In genomic region chrX:23668335-23668734, GRCh38 we compare ENCODE assay signal across 8 cellular contexts. TPM values are rescaled to one million over a fixed set of nuclear protein-coding genes. Genes with fewer than 3 reads are reported as not detected.
DNase-seq lines count a peak whose midpoint lies in the region; ATAC-seq lines count a peak whose summit lies in the region.

No MANE protein-coding gene starts in this region.

- H2AFZ ChIP-seq in mesenchymal stem cell (ENCODE audit: low read depth, low read length): no peak overlapping the region

- no peaks in the 10 kb centered on the region for H3K9me3 Mint-ChIP-seq in activated naive CD8-positive, alpha-beta T cell treated with anti-CD3 and anti-CD28 coated beads, Interleukin-2, amount 10 ng/mL, durations not matched to agents 7 days and 5 days

- H2BK15ac ChIP-seq in mesenchymal stem cell (ENCODE audit: low read depth, poor library complexity, severe bottlenecking): no peak overlapping the region

- no peak overlapping the region for H3K14ac ChIP-seq in mesenchymal stem cell (ENCODE audit: low read length in 2 of 2)

- no peak for DNase-seq in activated naive CD8-positive, alpha-beta T cell treated with anti-CD3 and anti-CD28 coated beads, Interleukin-2, amount 10 ng/mL, durations not matched to agents 7 days and 5 days
- DNase-seq in mesenchymal stem cell: peak; percentile 9
- DNase-seq in hepatic stellate cell (ENCODE audit: low spot score): no peak
- no peak for DNase-seq in GM19238 (ENCODE audit: insufficient read length, low spot score)

- H3K4me3 ChIP-seq in mesenchymal stem cell (ENCODE audit: insufficient read depth in 1 of 2, low read depth in 1 of 2, low read length in 2 of 2): peak overlapping the region in 1 of 2 experiments; percentile 88

- H2BK12ac ChIP-seq in mesenchymal stem cell (ENCODE audit: low read length in 2 of 2): no peak overlapping the region

- no peak overlapping the region for H2BK120ac ChIP-seq in mesenchymal stem cell (ENCODE audit: low read depth, low read length)

- no peaks in the 10 kb centered on the region for H3K27me3 Mint-ChIP-seq in activated naive CD8-positive, alpha-beta T cell treated with anti-CD3 and anti-CD28 coated beads, Interleukin-2, amount 10 ng/mL, durations not matched to agents 7 days and 5 days

- H3K9me3 ChIP-seq in mesenchymal stem cell (ENCODE audit: control insufficient read depth, low read length): no peaks in the 10 kb centered on the region

- no peak overlapping the region for H4K8ac ChIP-seq in mesenchymal stem cell (ENCODE audit: low read length)

- no peak overlapping the region for H3K4ac ChIP-seq in mesenchymal stem cell (ENCODE audit: low read depth in 1 of 2, low read length in 2 of 2)

- H3K9ac ChIP-seq in mesenchymal stem cell (ENCODE audit: low read length): peak overlapping the region; percentile 91

- H3K4me1 Mint-ChIP-seq in activated naive CD8-positive, alpha-beta T cell treated with anti-CD3 and anti-CD28 coated beads, Interleukin-2, amount 10 ng/mL, durations not matched to agents 7 days and 5 days: peaks cover 17% of the 10 kb centered on the region

- H3K27ac ChIP-seq in mesenchymal stem cell (ENCODE audit: low read length, poor library complexity, severe bottlenecking): no peak overlapping the region

- H3K23ac ChIP-seq in mesenchymal stem cell (ENCODE audit: low read length in 2 of 2): no peak overlapping the region

- H3K27me3 ChIP-seq in mesenchymal stem cell (ENCODE audit: control insufficient read depth in 1 of 2, insufficient read depth in 1 of 2, low read length in 2 of 2): peaks cover 0 to 9% of the 10 kb centered on the region in 2 experiments

- peaks cover 2% of the 10 kb centered on the region for H3K4me1 ChIP-seq in mesenchymal stem cell (ENCODE audit: control insufficient read depth, insufficient read depth, low read depth, low read length)

- H3K4me3 Mint-ChIP-seq in activated naive CD8-positive, alpha-beta T cell treated with anti-CD3 and anti-CD28 coated beads, Interleukin-2, amount 10 ng/mL, durations not matched to agents 7 days and 5 days: peak overlapping the region; percentile 88

- H2BK5ac ChIP-seq in mesenchymal stem cell (ENCODE audit: low read depth, low read length, poor library complexity, severe bottlenecking): no peak overlapping the region

- no peaks in the 10 kb centered on the region for H3K79me1 ChIP-seq in mesenchymal stem cell (replicated peaks; ENCODE audit: low read length, poor library complexity, severe bottlenecking)

- H3K27ac Mint-ChIP-seq in activated naive CD8-positive, alpha-beta T cell treated with anti-CD3 and anti-CD28 coated beads, Interleukin-2, amount 10 ng/mL, durations not matched to agents 7 days and 5 days: peak overlapping the region; percentile 92

- no peak overlapping the region for H3K18ac ChIP-seq in mesenchymal stem cell (ENCODE audit: low read depth in 1 of 2, low read length in 2 of 2)

- POLR2A ChIA-PET in activated naive CD8-positive, alpha-beta T cell treated with anti-CD3 and anti-CD28 coated beads, Interleukin-2, amount 10 ng/mL, durations not matched to agents 7 days and 5 days (lab: Charles Lee): no interaction called here

- H4K91ac ChIP-seq in mesenchymal stem cell (ENCODE audit: low read length): no peak overlapping the region

- whole genome bisulfite sequencing in mesenchymal stem cell: 2% methylated on average over 3 of the region's 3 CpGs

- peaks cover 0 to 6% of the 10 kb centered on the region in 2 experiments for H3K36me3 ChIP-seq in mesenchymal stem cell (ENCODE audit: control insufficient read depth in 1 of 2, insufficient read depth in 2 of 2, low read depth in 1 of 2, low read length in 2 of 2)

- peaks cover 5% of the 10 kb centered on the region for H3K36me3 Mint-ChIP-seq in activated naive CD8-positive, alpha-beta T cell treated with anti-CD3 and anti-CD28 coated beads, Interleukin-2, amount 10 ng/mL, durations not matched to agents 7 days and 5 days

- H3K4me2 ChIP-seq in mesenchymal stem cell (ENCODE audit: low read length, poor library complexity, severe bottlenecking): peak overlapping the region; percentile 77

- H2AK5ac ChIP-seq in mesenchymal stem cell (ENCODE audit: low read length, severe bottlenecking): no peak overlapping the region

- peak; percentile 34 for ATAC-seq in GM18858 (IDR thresholded peaks at IDR 0.05; ENCODE audit: unreplicated experiment)
- ATAC-seq in HG03095 (IDR thresholded peaks at IDR 0.05; ENCODE audit: unreplicated experiment): peak; percentile 49
- ATAC-seq in activated naive CD8-positive, alpha-beta T cell treated with anti-CD3 and anti-CD28 coated beads, Interleukin-2, amount 10 ng/mL, durations not matched to agents 7 days and 5 days (ENCODE audit: low read depth): no peak
- ATAC-seq in HG03469 (IDR thresholded peaks at IDR 0.05; ENCODE audit: unreplicated experiment): no peak
- ATAC-seq in HG03439 (IDR thresholded peaks at IDR 0.05; ENCODE audit: unreplicated experiment): no peak

RNA-seq across cellular contexts. Expression of gene PRDX4, which starts 1.0 kb away (rescaled TPM):
- total RNA-seq in activated naive CD8-positive, alpha-beta T cell treated with anti-CD3 and anti-CD28 coated beads, Interleukin-2, amount 10 ng/mL, durations not matched to agents 7 days and 5 days: 10 to 100 TPM; 17.0 to 18.8 TPM
- 233 TPM for polyA plus RNA-seq in mesenchymal stem cell (2013, experiment 1 of 2)
- polyA plus RNA-seq in mesenchymal stem cell (2013, experiment 2 of 2): 248 TPM

Comparison
In these comparisons a context has a peak if more than half of its experiments do, and no peak if none do; other contexts are left out.
1. ATAC-seq: peak in GM18858 (single experiment) and HG03095 (single experiment); none in activated naive CD8-positive, alpha-beta T cell treated with anti-CD3 and anti-CD28 coated beads, Interleukin-2, amount 10 ng/mL, durations not matched to agents 7 days and 5 days (single experiment), HG03469 (single experiment) and HG03439 (single experiment).